ENCODE assay signal across 23 cellular contexts in genomic region chr3:122620399-122620798, GRCh38. TPM values are rescaled to one million over a fixed set of nuclear protein-coding genes. Genes with fewer than 3 reads are reported as not detected.
"Had no signal": no experiment of that assay in that cellular context is flagged by ENCODE, and none has a peak within 500 bp of the region (broad histone marks: within the 10 kb centered on the region; RNA-seq: fewer than 3 reads in every experiment).

No MANE protein-coding gene starts in this region.

- H3K27me3 ChIP-seq: gastroesophageal sphincter, right lobe of liver, transverse colon, uterus had no signal

- H3K4me3 ChIP-seq: gastroesophageal sphincter, mucosa of descending colon, right lobe of liver, skin epidermis, transverse colon, uterus had no signal

- H3K27ac ChIP-seq: epithelial cell of prostate, gastroesophageal sphincter, right lobe of liver, skin epidermis, transverse colon, uterus, VCaP had no signal

- H3K4me1 Mint-ChIP-seq: brain, neural crest cell had no signal

- H3K27me3 Mint-ChIP-seq: activated T-cell treated with anti-CD3 and anti-CD28 coated beads, Interleukin-2, amount 50 U/mL, for 24 hours had no signal

- H3K4me1 ChIP-seq: gastroesophageal sphincter, right lobe of liver, transverse colon, uterus had no signal

- DNase-seq: activated CD4-positive, alpha-beta T cell treated with anti-CD3 and anti-CD28 coated beads for 1 hour; activated CD4-positive, alpha-beta T cell treated with anti-CD3 and anti-CD28 coated beads, Interleukin-2, amount 50 U/mL, for 1 hour; activated CD8-positive, alpha-beta memory T cell treated with anti-CD3 and anti-CD28 coated beads for 24 hours; activated CD8-positive, alpha-beta memory T cell treated with anti-CD3 and anti-CD28 coated beads, Interleukin-2, amount 50 U/mL, for 4 hours; activated naive CD4-positive, alpha-beta T cell; activated T-cell treated with anti-CD3 and anti-CD28 coated beads, Interleukin-2, amount 50 U/mL, for 24 hours; head of caudate nucleus; hypothalamus; mesendoderm; mucosa of descending colon; occipital lobe; right lobe of liver; stimulated activated CD4-positive, alpha-beta T cell treated with anti-CD3 and anti-CD28 coated beads, Interleukin-1b, Interleukin-23, amount 100 ng/mL, for 48 hours; transverse colon; uterus had no signal

- H3K4me3 Mint-ChIP-seq: activated T-cell treated with anti-CD3 and anti-CD28 coated beads, Interleukin-2, amount 50 U/mL, for 24 hours; brain; neural crest cell had no signal

- H3K36me3 Mint-ChIP-seq: brain had no signal

- H3K9me3 ChIP-seq: gastroesophageal sphincter, mucosa of descending colon, right lobe of liver, transverse colon, uterus had no signal

- H3K9me3 Mint-ChIP-seq: activated T-cell treated with anti-CD3 and anti-CD28 coated beads, Interleukin-2, amount 50 U/mL, for 24 hours; activated T-helper 2 cell treated with anti-CD3 and anti-CD28 coated beads, Interferon-gamma antibody, Interleukin-2, Interleukin-4, amounts not matched to agents 10 μg/mL and 5 μg/mL and 100 μg/mL, durations not matched to agents 14 hours and 24 hours and 36 hours; neural crest cell had no signal

- H3K36me3 ChIP-seq: gastroesophageal sphincter, right lobe of liver, transverse colon, uterus had no signal

- H3K27ac Mint-ChIP-seq: activated T-cell treated with anti-CD3 and anti-CD28 coated beads, Interleukin-2, amount 50 U/mL, for 24 hours; activated T-helper 2 cell treated with anti-CD3 and anti-CD28 coated beads, Interferon-gamma antibody, Interleukin-2, Interleukin-4, amounts not matched to agents 10 μg/mL and 5 μg/mL and 100 μg/mL, durations not matched to agents 14 hours and 24 hours and 36 hours; brain had no signal

- ATAC-seq: gastroesophageal sphincter, mucosa of descending colon had no signal

RNA-seq across cellular contexts. Expression of gene PARP15, which starts 42.9 kb away (rescaled TPM):
- total RNA-seq: chondrocyte, neural crest cell, occipital lobe had no signal
